ENCODE assay signal across 16 cellular contexts in the genomic region with DNA sequence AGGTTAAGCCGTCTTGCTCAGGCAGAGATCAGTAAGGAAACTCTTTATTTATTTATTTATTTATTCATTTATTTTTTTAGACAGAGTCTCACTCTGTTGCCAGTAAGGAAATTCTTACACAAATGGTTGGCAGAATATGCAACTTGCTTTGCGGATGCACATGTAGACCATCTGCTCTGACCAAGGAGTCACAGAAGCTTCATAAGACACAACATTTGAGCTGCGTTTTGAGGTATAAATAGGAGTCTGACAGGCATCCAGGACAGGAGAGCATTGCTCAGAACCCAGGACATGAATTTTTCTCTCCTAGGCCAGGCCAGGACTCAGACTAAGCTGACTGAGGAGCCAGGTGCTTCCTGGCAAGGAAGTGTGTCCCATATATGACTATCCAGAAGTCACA. TPM values are rescaled to one million over a fixed set of nuclear protein-coding genes. Genes with fewer than 3 reads are reported as not detected.
DNase-seq lines count a peak whose midpoint lies in the region; ATAC-seq and TF ChIP-seq lines count a peak whose summit lies in the region.
"Had no signal": no experiment of that assay in that cellular context is flagged by ENCODE, and none has a peak within 500 bp of the region (broad histone marks: within the 10 kb centered on the region; RNA-seq: fewer than 3 reads in every experiment).

No MANE protein-coding gene starts in this region.

- H3F3A ChIP-seq in SK-N-SH (replicated peaks; ENCODE audit: insufficient read depth), result no peaks in the 10 kb centered on the region

- intact Hi-C loops in spleen (cut with DNase I; ENCODE audit: low total_unique reads), result no loop called here

- H2BK12ac ChIP-seq in neuronal stem cell (ENCODE audit: low read length), result no peak overlapping the region

- H3K18ac ChIP-seq in neuronal stem cell (ENCODE audit: low read length), result no peak overlapping the region

- H3K9me3 ChIP-seq in SK-N-SH (no peaks in the 10 kb centered on the region), HEK293 (ENCODE audit: control insufficient read depth, insufficient read depth, low read depth, low read length) (no peaks in the 10 kb centered on the region), neuronal stem cell (replicated peaks in 1 of 2; ENCODE audit: control insufficient read depth in 2 of 2, insufficient read depth in 1 of 2, low read depth in 1 of 2, low read length in 2 of 2) (no peaks in the 10 kb centered on the region), spleen (no peaks in the 10 kb centered on the region)
- H3K9me3 ChIP-seq: A549, Caco-2 had no signal

- no peaks in the 10 kb centered on the region for H3K79me2 ChIP-seq in SK-N-SH (ENCODE audit: insufficient read depth)

- POLR2A ChIA-PET in SK-N-SH (lab: Yijun Ruan, JAX) (no interaction called here), HEK293 (lab: Yijun Ruan, JAX) (no interaction called here)

- no peak for TF ChIP-seq CTCF in SK-N-SH (IDR thresholded peaks at IDR 0.05)
- TF ChIP-seq CTCF in HEK293 (tag by site-specific recombination; IDR thresholded peaks at IDR 0.05), result no peak
- TF ChIP-seq CTCF in spleen (IDR thresholded peaks at IDR 0.05 in 8 of 11, conservative IDR thresholded peaks at IDR 0.05 in 3 of 11), result no peak

- WGBS in SK-N-SH (ENCODE audit: low lambda C conversion rate), result 80% methylated on average over 3 of the region's 3 CpGs
- WGBS in neuronal stem cell (ENCODE audit: extremely low coverage in 2 of 2, insufficient read length in 2 of 2, insufficient replicate concordance in 1 of 2), 2 donors, result no CpG with 5 or more reads among the region's 3 CpGs
- WGBS in spleen, 5 donors, result 56 to 91% (median 84%) methylated on average over 3 of the region's 3 CpGs

- no peaks in the 10 kb centered on the region for H3K27me3 ChIP-seq in SK-N-SH (ENCODE audit: insufficient read depth)
- H3K27me3 ChIP-seq in neuronal stem cell (ENCODE audit: control insufficient read depth in 3 of 3, insufficient read depth in 3 of 3, low read depth in 1 of 3, low read length in 3 of 3), result peaks cover 0 to 24% (median 0%) of the 10 kb centered on the region in 3 experiments
- H3K27me3 ChIP-seq in spleen (replicated peaks in 1 of 7), result no peaks in the 10 kb centered on the region

- H3K36me3 ChIP-seq in SK-N-SH (replicated peaks in 1 of 2; ENCODE audit: control insufficient read depth in 1 of 2, insufficient read depth in 2 of 2, low read length in 1 of 2), result no peaks in the 10 kb centered on the region
- H3K36me3 ChIP-seq in HEK293 (ENCODE audit: control insufficient read depth in 2 of 2, insufficient read depth in 1 of 2, low read length in 2 of 2), result no peaks in the 10 kb centered on the region
- H3K36me3 ChIP-seq in neuronal stem cell (replicated peaks in 1 of 2; ENCODE audit: control insufficient read depth in 2 of 2, insufficient read depth in 2 of 2, low read length in 2 of 2), result no peaks in the 10 kb centered on the region
- H3K36me3 ChIP-seq in spleen, result no peaks in the 10 kb centered on the region

- peaks cover 2% of the 10 kb centered on the region for H3K79me1 ChIP-seq in neuronal stem cell (ENCODE audit: low read depth, low read length)

- H4K20me1 ChIP-seq in SK-N-SH (ENCODE audit: insufficient read depth), result no peaks in the 10 kb centered on the region

- no peak overlapping the region for H2BK5ac ChIP-seq in neuronal stem cell (ENCODE audit: low read length)

- H4K8ac ChIP-seq in neuronal stem cell (ENCODE audit: low read depth, low read length), result no peak overlapping the region

- CTCF ChIA-PET in SK-N-SH (lab: Yijun Ruan, JAX) (interaction anchor here (1.1 to 1.7 kb wide), 2 partner anchors 28 to 138 kb away, joined by 3 to 7 read pairs; no protein-coding TSS in a partner anchor), HEK293 (lab: Yijun Ruan, JAX) (interaction anchor here (0.6 to 2.5 kb wide), 5 partner anchors 9 to 139 kb away, joined by 3 to 9 read pairs (median 3); no protein-coding TSS in a partner anchor)

- no peak overlapping the region for H4K91ac ChIP-seq in neuronal stem cell (ENCODE audit: low read depth, low read length, poor library complexity)

- TF ChIP-seq EP300 in SK-N-SH (IDR thresholded peaks at IDR 0.05; ENCODE audit: borderline replicate concordance in 1 of 2, low read depth in 1 of 2, low read length in 1 of 2), result no peak

- DNase-seq in SK-N-SH, result no peak
- no peak for DNase-seq in neuronal stem cell (ENCODE audit: low spot score)
- DNase-seq in spleen, result no peak
- no peak for DNase-seq in effector CD4-positive, alpha-beta T cell
- DNase-seq: AML-193; Caco-2; Calu3; CD4-positive, alpha-beta T cell; CD8-positive, alpha-beta T cell; DMS79 treated with DMSO at 0.1 percent for 48 hours; GF-D8 had no signal

- H3K4ac ChIP-seq in neuronal stem cell (ENCODE audit: low read length), result no peak overlapping the region

- H3K9ac ChIP-seq in SK-N-SH (no peak overlapping the region), neuronal stem cell (ENCODE audit: low read depth, low read length, poor library complexity) (no peak overlapping the region)

- H2AFZ ChIP-seq in SK-N-SH (ENCODE audit: low read depth) (no peak overlapping the region), neuronal stem cell (ENCODE audit: low read length) (no peak overlapping the region)

- H3K23ac ChIP-seq in neuronal stem cell (ENCODE audit: low read depth, low read length, poor library complexity), result no peak overlapping the region

- no peak overlapping the region for H3K4me3 ChIP-seq in SK-N-SH (ENCODE audit: low read depth in 2 of 2, low read length in 1 of 2)
- H3K4me3 ChIP-seq in HEK293 (ENCODE audit: low read depth, low read length), result no peak overlapping the region
- H3K4me3 ChIP-seq in neuronal stem cell (ENCODE audit: low read length in 2 of 2), result no peak overlapping the region
- H3K4me3 ChIP-seq in spleen, result no peak overlapping the region
- H3K4me3 ChIP-seq: A549 had no signal

- ATAC-seq in SK-N-SH treated with all-trans-retinoic acid at 6 μM for 48 hours, result no peak
- ATAC-seq: A549; CD8-positive, alpha-beta T cell had no signal

- H3K4me2 ChIP-seq in SK-N-SH (no peak overlapping the region), neuronal stem cell (ENCODE audit: insufficient read depth, low read length, poor library complexity, severe bottlenecking) (no peak overlapping the region)
- H3K4me2 ChIP-seq: A549 had no signal

- H3K4me1 ChIP-seq in SK-N-SH (ENCODE audit: control insufficient read depth in 1 of 2, insufficient read depth in 2 of 2, low read depth in 1 of 2, low read length in 1 of 2) (no peaks in the 10 kb centered on the region), HEK293 (ENCODE audit: control insufficient read depth, insufficient read depth, low read length) (no peaks in the 10 kb centered on the region), neuronal stem cell (ENCODE audit: control insufficient read depth in 2 of 2, insufficient read depth in 1 of 2, low read depth in 1 of 2, low read length in 2 of 2) (peaks cover 0 to 1% of the 10 kb centered on the region in 2 donors), spleen (no peaks in the 10 kb centered on the region)
- H3K4me1 ChIP-seq: A549, Caco-2 had no signal

- H2BK120ac ChIP-seq in neuronal stem cell (ENCODE audit: low read depth, low read length), result no peak overlapping the region

- no peaks in the 10 kb centered on the region for H3K9me2 ChIP-seq in SK-N-SH

- no peak overlapping the region for H2BK15ac ChIP-seq in neuronal stem cell (ENCODE audit: low read length)

- H3K27ac ChIP-seq in SK-N-SH (ENCODE audit: low read depth in 2 of 2, low read length in 1 of 2) (no peak overlapping the region), HEK293 (ENCODE audit: extremely low read depth, low read depth, low read length) (no peak overlapping the region), neuronal stem cell (replicated peaks; ENCODE audit: low read length) (no peak overlapping the region), spleen (no peak overlapping the region)
- H3K27ac ChIP-seq: 22Rv1, A549, C4-2B had no signal

- no peak overlapping the region for H2AK5ac ChIP-seq in neuronal stem cell (ENCODE audit: low read depth, low read length)

- no peak for TF ChIP-seq POLR2A in spleen (IDR thresholded peaks at IDR 0.05)

- peak overlapping the region; percentile 21 for H3K14ac ChIP-seq in neuronal stem cell (ENCODE audit: low read length)

- no peak for TF ChIP-seq RAD21 in SK-N-SH (IDR thresholded peaks at IDR 0.05; ENCODE audit: low read length)

TF ChIP-seq in SK-N-SH treated with all-trans-retinoic acid at 6 μM for 48 hours, 23 proteins besides CTCF, POLR2A, EP300 and RAD21 (continues in another document):
- TF ChIP-seq ESRRG (CRISPR knock-in tag; IDR thresholded peaks at IDR 0.05), result no peak
- no peak for TF ChIP-seq BACH2 (CRISPR knock-in tag; IDR thresholded peaks at IDR 0.05; ENCODE audit: borderline replicate concordance)
- TF ChIP-seq ZNF565 (CRISPR knock-in tag; conservative IDR thresholded peaks at IDR 0.05; ENCODE audit: low read depth), result no peak
- no peak for TF ChIP-seq PPARA (CRISPR knock-in tag; IDR thresholded peaks at IDR 0.05; ENCODE audit: borderline replicate concordance)
- no peak for TF ChIP-seq ZNF70 (CRISPR knock-in tag; IDR thresholded peaks at IDR 0.05)
- peak; percentile 81; the same call in 1 of the 2 replicates for TF ChIP-seq ZFP3 (CRISPR knock-in tag; IDR thresholded peaks at IDR 0.05)

TF ChIP-seq in SK-N-SH, 30 proteins besides CTCF, POLR2A, EP300 and RAD21 (continues in another document):
- TF ChIP-seq MEF2A (IDR thresholded peaks at IDR 0.05; ENCODE audit: borderline replicate concordance, low read depth), result no peak
- no peak for TF ChIP-seq RFX5 (IDR thresholded peaks at IDR 0.05; ENCODE audit: low read length)
- no peak for TF ChIP-seq TEAD4 (IDR thresholded peaks at IDR 0.05; ENCODE audit: borderline replicate concordance, insufficient read depth)
- TF ChIP-seq FOSL2 (IDR thresholded peaks at IDR 0.05; ENCODE audit: borderline replicate concordance, low read depth), result no peak
- no peak for TF ChIP-seq TCF12 (IDR thresholded peaks at IDR 0.05)

TF ChIP-seq in HEK293, 187 proteins besides CTCF, POLR2A, EP300 and RAD21 (continues in another document):
- TF ChIP-seq ZNF26 (tag by site-specific recombination; IDR thresholded peaks at IDR 0.05) (no peak), ZNF169 (tag by site-specific recombination; IDR thresholded peaks at IDR 0.05) (no peak)

RNA-seq across cellular contexts. Expression of gene HLA-A, which starts 43.9 kb away (rescaled TPM):
- polyA plus RNA-seq in SK-N-SH (2012; rRNA removed) (250 and 312 TPM in 2 replicates), spleen (1,000 to 10,000 TPM; 1,280 to 1,749 (median 1,625) TPM)
- 125 and 181 TPM in 2 replicates for polyA plus RNA-seq in SK-N-SH (2012; cell fraction: cytosol; rRNA removed)
- 255 and 289 TPM in 2 replicates for polyA plus RNA-seq in SK-N-SH (2012; cell fraction: nucleus; rRNA removed)
- 143 TPM for polyA plus RNA-seq in neuronal stem cell (2013, experiment 1 of 2)
- 141 TPM for polyA plus RNA-seq in neuronal stem cell (2013, experiment 2 of 2)
- total RNA-seq in spleen, result 1,000 to 10,000 TPM; 1,154 to 1,886 (median 1,537) TPM
